39 cellular contexts compared by ENCODE assay signal in the genomic region with DNA sequence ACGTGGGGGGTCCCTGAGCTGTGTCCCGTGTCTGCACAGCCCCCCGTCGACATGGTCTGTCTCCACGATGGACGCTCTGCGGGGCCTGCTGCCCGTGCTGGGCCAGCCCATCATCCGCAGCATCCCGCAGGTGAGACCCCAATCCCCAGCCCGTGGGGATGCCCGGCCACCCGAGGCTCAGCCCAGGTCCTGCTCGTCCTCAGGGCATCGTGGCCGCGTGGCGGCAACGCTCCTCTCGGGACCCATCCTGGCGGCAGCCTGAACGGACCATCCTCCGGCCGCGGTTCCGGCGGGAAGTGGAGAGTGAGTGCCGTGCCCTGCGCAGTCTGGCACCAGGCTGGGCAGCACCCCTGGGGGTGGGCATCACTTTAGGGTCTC. TPM values are rescaled to one million over a fixed set of nuclear protein-coding genes. Genes with fewer than 3 reads are reported as not detected.
"Had no signal": no experiment of that assay in that cellular context is flagged by ENCODE, and none has a peak within 500 bp of the region (broad histone marks: within the 10 kb centered on the region; RNA-seq: fewer than 3 reads in every experiment).

No MANE protein-coding gene starts in this region.

- H3K27me3 ChIP-seq: brain microvascular endothelial cell, MG63, Peyer's patch had no signal

- H3K36me3 ChIP-seq: brain microvascular endothelial cell, MG63, Peyer's patch had no signal

- H3K27ac Mint-ChIP-seq: activated B cell treated with CpG ODN at 0.5 μM for 24 hours; activated CD4-positive, alpha-beta memory T cell treated with anti-CD3 and anti-CD28 coated beads for 36 hours; activated naive CD4-positive, alpha-beta T cell treated with anti-CD3 and anti-CD28 coated beads, Interleukin-2, amount 10 ng/mL, durations not matched to agents 7 days and 5 days; activated naive CD8-positive, alpha-beta T cell; activated T-helper 1 cell treated with anti-CD3 and anti-CD28 coated beads, Interleukin-12 subunit alpha, Interleukin-12 subunit beta, Interleukin-2, Interleukin-4 antibody, amounts not matched to agents 30 ng/mL and 10 ng/mL and 1 ng/mL, durations not matched to agents 14 hours and 24 hours and 36 hours had no signal

- ATAC-seq: activated T-cell treated with anti-CD3 and anti-CD28 coated beads, Interleukin-2, amount 50 U/mL, for 4 hours; PC-3 had no signal

- H3K4me3 Mint-ChIP-seq: activated B cell treated with CpG ODN at 0.5 μM for 24 hours; activated CD4-positive, alpha-beta memory T cell treated with anti-CD3 and anti-CD28 coated beads for 36 hours; activated naive CD4-positive, alpha-beta T cell treated with anti-CD3 and anti-CD28 coated beads, Interleukin-2, amount 10 ng/mL, durations not matched to agents 7 days and 5 days; activated naive CD8-positive, alpha-beta T cell; activated T-cell treated with anti-CD3 and anti-CD28 coated beads, Interleukin-2, amount 50 U/mL, for 4 hours; activated T-helper 1 cell treated with anti-CD3 and anti-CD28 coated beads, Interleukin-12 subunit alpha, Interleukin-12 subunit beta, Interleukin-2, Interleukin-4 antibody, amounts not matched to agents 30 ng/mL and 10 ng/mL and 1 ng/mL, durations not matched to agents 14 hours and 24 hours and 36 hours had no signal

- H3K4me3 ChIP-seq: MG63, Peyer's patch had no signal

- DNase-seq: activated B cell treated with CpG ODN at 0.5 μM for 24 hours; activated CD4-positive, alpha-beta memory T cell treated with anti-CD3 and anti-CD28 coated beads for 36 hours; activated CD4-positive, alpha-beta T cell treated with anti-CD3 and anti-CD28 coated beads for 4 hours; activated CD4-positive, alpha-beta T cell treated with anti-CD3 and anti-CD28 coated beads, Interleukin-2, amount 50 U/mL, for 1 hour; activated CD4-positive, CD25-positive, alpha-beta regulatory T cell treated with anti-CD3 and anti-CD28 coated beads, Interleukin-2, amount 50 U/mL, for 72 hours; activated CD8-positive, alpha-beta memory T cell treated with anti-CD3 and anti-CD28 coated beads, Interleukin-2, amount 50 U/mL, for 4 hours; activated gamma-delta T cell treated with Interleukin-2 at 50 U/mL for 16 hours; activated naive CD4-positive, alpha-beta T cell treated with anti-CD3 and anti-CD28 coated beads, Interleukin-2, amount 10 ng/mL, durations not matched to agents 7 days and 5 days; activated T-cell treated with anti-CD3 and anti-CD28 coated beads for 4 hours; activated T-cell treated with anti-CD3 and anti-CD28 coated beads, Interleukin-2, amount 50 U/mL, for 4 hours; amniotic stem cell; aorta; brain microvascular endothelial cell; central memory CD4-positive, alpha-beta T cell; Kasumi-1; MG63; NCI-H1048; NCI-H1105 treated with DMSO at 0.1 percent for 48 hours; NCI-H1436; NCI-H1694; NCI-H1930; NCI-H2081 treated with DMSO at 0.1 percent for 48 hours; NCI-H345; NCI-H524 treated with DMSO at 0.1 percent for 48 hours; NCI-H748 treated with DMSO at 0.1 percent for 48 hours; NK-92 treated with Interleukin-12 subunit alpha and Interleukin-12 subunit beta, amount 100 ng/mL, for 24 hours; PC-3; Peyer's patch; Right ventricle myocardium superior; RPMI8226; SW 1271; T-helper 1 cell; T-helper 2 cell; T-helper 9 cell had no signal

- H3K9me3 ChIP-seq: MG63, Peyer's patch had no signal

- H3K36me3 Mint-ChIP-seq: activated CD4-positive, alpha-beta memory T cell treated with anti-CD3 and anti-CD28 coated beads for 36 hours; activated naive CD4-positive, alpha-beta T cell treated with anti-CD3 and anti-CD28 coated beads, Interleukin-2, amount 10 ng/mL, durations not matched to agents 7 days and 5 days; activated naive CD8-positive, alpha-beta T cell had no signal

- H3K9me3 Mint-ChIP-seq: activated B cell treated with CpG ODN at 0.5 μM for 24 hours; activated CD4-positive, alpha-beta memory T cell treated with anti-CD3 and anti-CD28 coated beads for 36 hours; activated naive CD4-positive, alpha-beta T cell treated with anti-CD3 and anti-CD28 coated beads, Interleukin-2, amount 10 ng/mL, durations not matched to agents 7 days and 5 days; activated T-cell treated with anti-CD3 and anti-CD28 coated beads, Interleukin-2, amount 50 U/mL, for 4 hours; activated T-helper 1 cell treated with anti-CD3 and anti-CD28 coated beads, Interleukin-12 subunit alpha, Interleukin-12 subunit beta, Interleukin-2, Interleukin-4 antibody, amounts not matched to agents 30 ng/mL and 10 ng/mL and 1 ng/mL, durations not matched to agents 14 hours and 24 hours and 36 hours had no signal

- H3K27me3 Mint-ChIP-seq: activated B cell treated with CpG ODN at 0.5 μM for 24 hours; activated CD4-positive, alpha-beta memory T cell treated with anti-CD3 and anti-CD28 coated beads for 36 hours; activated naive CD8-positive, alpha-beta T cell had no signal

- H3K4me1 ChIP-seq: Peyer's patch had no signal

- H3K27ac ChIP-seq: brain microvascular endothelial cell, Peyer's patch, VCaP had no signal

- H3K4me1 Mint-ChIP-seq: activated B cell treated with CpG ODN at 0.5 μM for 24 hours; activated naive CD4-positive, alpha-beta T cell treated with anti-CD3 and anti-CD28 coated beads, Interleukin-2, amount 10 ng/mL, durations not matched to agents 7 days and 5 days had no signal

RNA-seq across cellular contexts. Expression of a gene that starts 4.9 kb away (rescaled TPM):
- total RNA-seq: activated B cell treated with CpG ODN at 0.5 μM for 24 hours; activated CD4-positive, alpha-beta memory T cell treated with anti-CD3 and anti-CD28 coated beads for 36 hours; activated T-helper 1 cell treated with anti-CD3 and anti-CD28 coated beads, Interleukin-12 subunit alpha, Interleukin-12 subunit beta, Interleukin-2, Interleukin-4 antibody, amounts not matched to agents 30 ng/mL and 10 ng/mL and 1 ng/mL, durations not matched to agents 14 hours and 24 hours and 36 hours; cerebellum had no signal

RNA-seq across cellular contexts. Expression of a gene that starts 35.1 kb away (rescaled TPM):
- total RNA-seq: activated B cell treated with CpG ODN at 0.5 μM for 24 hours; activated CD4-positive, alpha-beta memory T cell treated with anti-CD3 and anti-CD28 coated beads for 36 hours; activated T-cell treated with anti-CD3 and anti-CD28 coated beads, Interleukin-2, amount 50 U/mL, for 4 hours; activated T-helper 1 cell treated with anti-CD3 and anti-CD28 coated beads, Interleukin-12 subunit alpha, Interleukin-12 subunit beta, Interleukin-2, Interleukin-4 antibody, amounts not matched to agents 30 ng/mL and 10 ng/mL and 1 ng/mL, durations not matched to agents 14 hours and 24 hours and 36 hours; aorta; cerebellum; NCI-H460; PC-3; Right ventricle myocardium superior had no signal
